8 cellular contexts compared by ENCODE assay signal in the genomic region with DNA sequence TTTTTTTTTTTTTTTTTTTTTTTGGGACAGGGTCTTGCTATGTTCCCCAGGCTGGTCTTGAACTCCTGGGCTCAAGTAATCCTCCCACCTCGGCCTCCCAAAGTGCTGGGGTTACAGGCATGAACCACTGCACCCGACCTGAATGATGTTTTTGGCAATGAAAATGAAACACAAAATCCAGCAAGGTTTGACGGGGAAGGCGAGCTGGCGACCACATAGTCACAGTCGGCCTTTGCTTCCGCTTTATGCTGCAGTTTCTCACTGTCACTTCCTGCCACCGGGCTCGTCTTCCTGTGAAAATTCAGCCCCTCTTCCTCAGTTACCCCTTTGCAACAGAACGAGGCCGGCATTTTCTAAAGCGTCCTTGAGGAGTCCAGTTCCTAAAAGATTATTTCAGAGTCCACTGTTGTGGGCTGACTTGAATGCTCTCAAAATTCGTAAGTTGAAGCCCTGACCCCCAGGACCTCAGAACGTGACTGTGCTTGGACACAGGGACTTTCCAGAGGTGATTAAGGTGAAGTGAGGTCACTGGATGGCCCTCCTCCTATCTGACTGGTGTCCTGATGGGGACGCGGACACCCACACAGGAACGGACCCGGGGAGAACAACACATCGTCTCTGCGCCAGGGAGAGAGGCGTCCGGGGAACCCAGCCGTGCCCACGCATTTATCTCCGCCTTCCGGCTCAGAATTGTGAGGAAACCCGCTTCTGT. TPM values are rescaled to one million over a fixed set of nuclear protein-coding genes. Genes with fewer than 3 reads are reported as not detected.
DNase-seq lines count a peak whose midpoint lies in the region; ATAC-seq and TF ChIP-seq lines count a peak whose summit lies in the region.

No MANE protein-coding gene starts in this region.

- in situ Hi-C loops in KBM-7 (cut with MboI; ENCODE audit: low pct_unique_long_range_greater_than_20kb, low sequenced_read_pairs), result no loop called here

- peak; percentile 30 for ATAC-seq in GM18498 (IDR thresholded peaks at IDR 0.05; ENCODE audit: unreplicated experiment)

- intact Hi-C loops in left ventricle myocardium inferior (cut with micrococcal nuclease), result no loop called here

- H3K36me3 ChIP-seq in left ventricle myocardium inferior, result no peaks in the 10 kb centered on the region

- H3K27me3 ChIP-seq in left ventricle myocardium inferior (ENCODE audit: low read depth), result no peaks in the 10 kb centered on the region

- H3K4me3 ChIP-seq in left ventricle myocardium inferior, result peak overlapping the region; percentile 48

- DNase-seq in KBM-7 (peak; percentile 78), left ventricle myocardium inferior (no peak), putamen (ENCODE audit: low spot score) (no peak), HPDE6-E6E7 (ENCODE audit: extremely low spot score) (no peak), NCI-H146 (lab: John Stamatoyannopoulos, UW) (no peak)
- peak; percentile 40 to 44 for DNase-seq in activated CD8-positive, alpha-beta memory T cell treated with anti-CD3 and anti-CD28 coated beads for 1 hour (ENCODE audit: extremely low read depth in 1 of 2, low read depth in 1 of 2)
- DNase-seq in stimulated activated CD8-positive, alpha-beta memory T cell treated with anti-CD3 and anti-CD28 coated beads, Interleukin-4, amount 100 ng/mL, for 4 hours (ENCODE audit: low read depth in 2 of 2, low spot score in 1 of 2), result peak; percentile 36 to 46

- peaks cover 41% of the 10 kb centered on the region for H3K4me1 ChIP-seq in left ventricle myocardium inferior

- TF ChIP-seq CTCF in left ventricle myocardium inferior (IDR thresholded peaks at IDR 0.05; ENCODE audit: borderline replicate concordance), result no peak

- H3K27ac ChIP-seq in left ventricle myocardium inferior (replicated peaks), result peak overlapping the region; percentile 66

- H3K9me3 ChIP-seq in left ventricle myocardium inferior (replicated peaks), result no peaks in the 10 kb centered on the region

RNA-seq across cellular contexts. Expression of a gene that starts 2.9 kb away (rescaled TPM):
- total RNA-seq in left ventricle myocardium inferior, result 14.5 TPM

Comparison
In these comparisons a context has a peak if more than half of its experiments do, and no peak if none do; other contexts are left out.
1. DNase-seq: peak in KBM-7 (single experiment), activated CD8-positive, alpha-beta memory T cell treated with anti-CD3 and anti-CD28 coated beads for 1 hour (2 of 2) and stimulated activated CD8-positive, alpha-beta memory T cell treated with anti-CD3 and anti-CD28 coated beads, Interleukin-4, amount 100 ng/mL, for 4 hours (2 of 2); none in left ventricle myocardium inferior (single experiment), putamen (single experiment), HPDE6-E6E7 (single experiment) and NCI-H146 (single experiment).